Comparison of ENCODE assay signal across 23 cellular contexts in genomic region chr3:13455644-13456043, GRCh38.
"Had no signal": no experiment of that assay in that cellular context is flagged by ENCODE, and none has a peak within 500 bp of the region (broad histone marks: within the 10 kb centered on the region; RNA-seq: fewer than 3 reads in every experiment).

No MANE protein-coding gene starts in this region.

- H3K36me3 Mint-ChIP-seq: activated CD4-positive, alpha-beta memory T cell treated with anti-CD3 and anti-CD28 coated beads for 36 hours; activated naive CD8-positive, alpha-beta T cell treated with anti-CD3 and anti-CD28 coated beads, Interleukin-2, amount 10 ng/mL, durations not matched to agents 7 days and 5 days; brain; memory B cell; naive thymus-derived CD4-positive, alpha-beta T cell had no signal

- ATAC-seq: activated CD4-positive, alpha-beta T cell treated with anti-CD3 and anti-CD28 coated beads for 36 hours; gastroesophageal sphincter; heart left ventricle; naive thymus-derived CD4-positive, alpha-beta T cell; psoas muscle; right cardiac atrium; stimulated activated naive CD8-positive, alpha-beta T cell treated with anti-CD3 and anti-CD28 coated beads, Interleukin-15, amount 100 ng/mL, for 72 hours had no signal

- H3K9me3 Mint-ChIP-seq: activated CD4-positive, alpha-beta memory T cell treated with anti-CD3 and anti-CD28 coated beads for 36 hours; activated naive CD8-positive, alpha-beta T cell treated with anti-CD3 and anti-CD28 coated beads, Interleukin-2, amount 10 ng/mL, durations not matched to agents 7 days and 5 days; memory B cell; naive thymus-derived CD4-positive, alpha-beta T cell; stimulated activated naive CD8-positive, alpha-beta T cell treated with anti-CD3 and anti-CD28 coated beads, Interleukin-15, amount 100 ng/mL, for 72 hours had no signal

- H3K9me3 ChIP-seq: gastroesophageal sphincter, heart left ventricle, left ventricle myocardium inferior, ovary, psoas muscle, suprapubic skin, transverse colon, vagina had no signal

- H3K27me3 Mint-ChIP-seq: activated CD4-positive, alpha-beta memory T cell treated with anti-CD3 and anti-CD28 coated beads for 36 hours; activated CD4-positive, alpha-beta T cell treated with anti-CD3 and anti-CD28 coated beads for 36 hours; brain; stimulated activated naive CD8-positive, alpha-beta T cell treated with anti-CD3 and anti-CD28 coated beads, Interleukin-15, amount 100 ng/mL, for 72 hours had no signal

- DNase-seq: activated CD4-positive, alpha-beta memory T cell treated with anti-CD3 and anti-CD28 coated beads for 36 hours; activated CD4-positive, alpha-beta T cell treated with anti-CD3 and anti-CD28 coated beads for 36 hours; activated naive CD4-positive, alpha-beta T cell; activated naive CD8-positive, alpha-beta T cell treated with anti-CD3 and anti-CD28 coated beads, Interleukin-2, amount 10 ng/mL, durations not matched to agents 7 days and 5 days; central memory CD4-positive, alpha-beta T cell; dorsolateral prefrontal cortex; heart left ventricle; left ventricle myocardium inferior; naive thymus-derived CD4-positive, alpha-beta T cell; ovary; psoas muscle; right cardiac atrium; small intestine; stimulated activated CD4-positive, alpha-beta T cell treated with anti-CD3 and anti-CD28 coated beads, Interleukin-15, amount 100 ng/mL, for 24 hours; stimulated activated CD4-positive, alpha-beta T cell treated with anti-CD3 and anti-CD28 coated beads, Interleukin-2, amount 100 ng/mL, for 48 hours; stimulated activated naive CD8-positive, alpha-beta T cell treated with anti-CD3 and anti-CD28 coated beads, Interleukin-15, amount 100 ng/mL, for 72 hours; transverse colon had no signal

- H3K27ac ChIP-seq: dorsolateral prefrontal cortex, gastroesophageal sphincter, heart left ventricle, left ventricle myocardium inferior, ovary, psoas muscle, suprapubic skin, transverse colon, vagina had no signal

- H3K27me3 ChIP-seq: dorsolateral prefrontal cortex, heart left ventricle, ovary, suprapubic skin, transverse colon, vagina had no signal

- H3K36me3 ChIP-seq: gastroesophageal sphincter, heart left ventricle, left ventricle myocardium inferior, ovary, suprapubic skin, transverse colon, vagina had no signal

- H3K27ac Mint-ChIP-seq: activated CD4-positive, alpha-beta memory T cell treated with anti-CD3 and anti-CD28 coated beads for 36 hours; activated CD4-positive, alpha-beta T cell treated with anti-CD3 and anti-CD28 coated beads for 36 hours; activated naive CD8-positive, alpha-beta T cell treated with anti-CD3 and anti-CD28 coated beads, Interleukin-2, amount 10 ng/mL, durations not matched to agents 7 days and 5 days; memory B cell; stimulated activated naive CD8-positive, alpha-beta T cell treated with anti-CD3 and anti-CD28 coated beads, Interleukin-15, amount 100 ng/mL, for 72 hours had no signal

- FAIRE-seq: colon, small intestine had no signal

- H3K4me3 ChIP-seq: dorsolateral prefrontal cortex, gastroesophageal sphincter, heart left ventricle, left ventricle myocardium inferior, ovary, psoas muscle, suprapubic skin, transverse colon, vagina had no signal

- H3K4me3 Mint-ChIP-seq: activated CD4-positive, alpha-beta memory T cell treated with anti-CD3 and anti-CD28 coated beads for 36 hours; activated CD4-positive, alpha-beta T cell treated with anti-CD3 and anti-CD28 coated beads for 36 hours; activated naive CD8-positive, alpha-beta T cell treated with anti-CD3 and anti-CD28 coated beads, Interleukin-2, amount 10 ng/mL, durations not matched to agents 7 days and 5 days; brain; memory B cell; naive thymus-derived CD4-positive, alpha-beta T cell; stimulated activated naive CD8-positive, alpha-beta T cell treated with anti-CD3 and anti-CD28 coated beads, Interleukin-15, amount 100 ng/mL, for 72 hours had no signal
